Comparison of ENCODE assay signal across 24 cellular contexts in genomic region chr16:51849715-51850114, GRCh38.
DNase-seq lines count a peak whose midpoint lies in the region; ATAC-seq, FAIRE-seq and TF ChIP-seq lines count a peak whose summit lies in the region.
"Had no signal": no experiment of that assay in that cellular context is flagged by ENCODE, and none has a peak within 500 bp of the region (broad histone marks: within the 10 kb centered on the region; RNA-seq: fewer than 3 reads in every experiment).

No MANE protein-coding gene starts in this region.

- DNase-seq in IMR-90 (no peak), RCC 7860 (ENCODE audit: low spot score) (no peak), left kidney (ENCODE audit: low read depth, low spot score) (peak; percentile 64), renal cortical epithelial cell (ENCODE audit: low read depth) (peak; percentile 66), NCI-H2171 (lab: John Stamatoyannopoulos, UW) (no peak), AG20443 (ENCODE audit: low spot score) (no peak)
- no peak for DNase-seq in activated T-cell treated with anti-CD3 and anti-CD28 coated beads, Interleukin-2, amount 50 U/mL, for 72 hours
- DNase-seq: BE2C; CD4-positive, CD25-positive, alpha-beta regulatory T cell; KG1; NCI-H1048; NCI-H1417 treated with DMSO at 0.1 percent for 48 hours; NCI-H1694 treated with DMSO at 0.1 percent for 48 hours; NCI-H2081; NCI-H345; NCI-H510A treated with DMSO at 0.1 percent for 48 hours; NCI-H774; SHP77 treated with DMSO at 0.1 percent for 48 hours had no signal

- no peak overlapping the region for H4K91ac ChIP-seq in IMR-90 (ENCODE audit: insufficient read depth, low read depth, low read length)

- H3K27ac Mint-ChIP-seq in activated T-cell treated with anti-CD3 and anti-CD28 coated beads, Interleukin-2, amount 50 U/mL, for 72 hours: no peak overlapping the region
- H3K27ac Mint-ChIP-seq: CD4-positive, CD25-positive, alpha-beta regulatory T cell had no signal

- H3K4me3 ChIP-seq in IMR-90 (ENCODE audit: insufficient read depth, low read depth, low read length): no peak overlapping the region
- H3K4me3 ChIP-seq: SK-N-MC had no signal

- no peak overlapping the region; the same call in 1 of the 2 replicates for H2BK20ac ChIP-seq in IMR-90 (ENCODE audit: low read depth, low read length)

- peaks cover 6 to 9% of the 10 kb centered on the region in 2 donors for H3K9me3 Mint-ChIP-seq in activated T-cell treated with anti-CD3 and anti-CD28 coated beads, Interleukin-2, amount 50 U/mL, for 72 hours

- no peaks in the 10 kb centered on the region for H3K79me1 ChIP-seq in IMR-90 (ENCODE audit: low read depth in 1 of 2, low read length in 2 of 2)

- no TSS peak for BruUV-seq in IMR-90 (replicated peaks; lab: Mats Ljungman, UMichigan)

- intact Hi-C loops in IMR-90 (cut with micrococcal nuclease): no loop called here

- no peak overlapping the region for H2BK5ac ChIP-seq in IMR-90 (ENCODE audit: low read depth, low read length, poor library complexity, severe bottlenecking)

- H3K9ac ChIP-seq in IMR-90 (ENCODE audit: low read depth, low read length): no peak overlapping the region

- no peak overlapping the region for H3K18ac ChIP-seq in IMR-90 (ENCODE audit: low read depth, low read length)

- H3K9me1 ChIP-seq in IMR-90 (ENCODE audit: insufficient read depth, low read length): peaks cover 4% of the 10 kb centered on the region; the same call in 1 of the 2 replicates

- dilution Hi-C loops in IMR-90 (cut with HindIII; ENCODE audit: low sequenced_read_pairs, unreplicated experiment): no loop called here

- H3K14ac ChIP-seq in IMR-90 (replicated peaks; ENCODE audit: low read depth, low read length): 0 out of 2 replicates have a peak overlapping the region, but pooled peaks have one; percentile 7

- no peaks in the 10 kb centered on the region for H3K36me3 Mint-ChIP-seq in activated T-cell treated with anti-CD3 and anti-CD28 coated beads, Interleukin-2, amount 50 U/mL, for 72 hours (ENCODE audit: insufficient read depth in 2 of 2)
- H3K36me3 Mint-ChIP-seq: CD4-positive, CD25-positive, alpha-beta regulatory T cell had no signal

- no peak for TF ChIP-seq RAD21 in IMR-90 (IDR thresholded peaks at IDR 0.05; ENCODE audit: low read length)

- H2AFZ ChIP-seq in IMR-90 (replicated peaks; ENCODE audit: low read length, poor library complexity): no peak overlapping the region

- H2AK5ac ChIP-seq in IMR-90 (ENCODE audit: low read depth, low read length): no peak overlapping the region

- no peak overlapping the region for H4K5ac ChIP-seq in IMR-90 (ENCODE audit: low read depth, low read length)

- no CpG with 5 or more reads among the region's 1 CpG for WGBS in IMR-90 (ENCODE audit: extremely low coverage in 2 of 2, insufficient read length in 1 of 2), 2 experiments

- H2BK120ac ChIP-seq in IMR-90 (ENCODE audit: low read depth, low read length): no peak overlapping the region

- H4K8ac ChIP-seq in IMR-90 (ENCODE audit: low read depth in 2 of 2, low read length in 2 of 2): no peak overlapping the region

- no peaks in the 10 kb centered on the region for H4K20me1 ChIP-seq in IMR-90 (ENCODE audit: insufficient read depth, low read length)

- TF ChIP-seq POLR2A in IMR-90 (IDR thresholded peaks at IDR 0.05; ENCODE audit: low read depth, low read length): no peak

- H3K4me3 Mint-ChIP-seq in activated T-cell treated with anti-CD3 and anti-CD28 coated beads, Interleukin-2, amount 50 U/mL, for 72 hours: no peak overlapping the region
- H3K4me3 Mint-ChIP-seq: CD4-positive, CD25-positive, alpha-beta regulatory T cell had no signal

- no peaks in the 10 kb centered on the region for H3K4me1 Mint-ChIP-seq in activated T-cell treated with anti-CD3 and anti-CD28 coated beads, Interleukin-2, amount 50 U/mL, for 72 hours (ENCODE audit: low read depth)
- H3K4me1 Mint-ChIP-seq: CD4-positive, CD25-positive, alpha-beta regulatory T cell had no signal

- H3K36me3 ChIP-seq in IMR-90 (ENCODE audit: control insufficient read depth, insufficient read depth, low read length): no peaks in the 10 kb centered on the region
- H3K36me3 ChIP-seq: BE2C had no signal

- FAIRE-seq in RCC 7860 (lab: Jason Lieb, UNC): peak; percentile 79
- FAIRE-seq: D721Med, GM18507, H54 had no signal

- no peaks in the 10 kb centered on the region for H3K27me3 Mint-ChIP-seq in activated T-cell treated with anti-CD3 and anti-CD28 coated beads, Interleukin-2, amount 50 U/mL, for 72 hours (ENCODE audit: low read depth)
- H3K27me3 Mint-ChIP-seq: CD4-positive, CD25-positive, alpha-beta regulatory T cell had no signal

- H3K27ac ChIP-seq in IMR-90 (ENCODE audit: insufficient read depth, low read length): no peak overlapping the region
- H3K27ac ChIP-seq: SK-N-MC had no signal

- TF ChIP-seq CTCF in IMR-90 (conservative IDR thresholded peaks at IDR 0.05; ENCODE audit: low read depth, low read length): no peak

- no peaks in the 10 kb centered on the region; the same call in 1 of the 2 replicates for H3K9me3 ChIP-seq in IMR-90 (ENCODE audit: control insufficient read depth, insufficient read depth, low read length)
- H3K9me3 ChIP-seq: BE2C had no signal

- H3K23ac ChIP-seq in IMR-90 (ENCODE audit: low read depth, low read length): no peak overlapping the region

- no peak overlapping the region for H2AK9ac ChIP-seq in IMR-90 (replicated peaks; ENCODE audit: low read depth, low read length, poor library complexity)

- H3K4ac ChIP-seq in IMR-90 (ENCODE audit: low read depth, low read length): no peak overlapping the region

- H3K4me1 ChIP-seq in IMR-90 (ENCODE audit: control insufficient read depth, insufficient read depth, low read length): no peaks in the 10 kb centered on the region; the same call in 1 of the 2 replicates
- H3K4me1 ChIP-seq: BE2C had no signal

- peak overlapping the region; percentile 55 for H2BK15ac ChIP-seq in IMR-90 (ENCODE audit: low read depth, low read length)

- H3K27me3 ChIP-seq in IMR-90 (ENCODE audit: control insufficient read depth, insufficient read depth, low read length): no peaks in the 10 kb centered on the region
- H3K27me3 ChIP-seq: BE2C had no signal

- CTCF ChIA-PET in IMR-90 (lab: Yijun Ruan, JAX): no interaction called here

- no peak overlapping the region for H3K56ac ChIP-seq in IMR-90 (ENCODE audit: extremely low read depth, insufficient read depth, low read length)

- ATAC-seq in IMR-90 (ENCODE audit: low read depth) (no peak), GM19351 (IDR thresholded peaks at IDR 0.05; ENCODE audit: unreplicated experiment) (no peak)
- no peak for ATAC-seq in activated T-cell treated with anti-CD3 and anti-CD28 coated beads, Interleukin-2, amount 50 U/mL, for 72 hours (replicated peaks in 1 of 2)
- ATAC-seq: Panc1 had no signal

- H3K4me2 ChIP-seq in IMR-90 (ENCODE audit: low read depth, low read length): no peak overlapping the region

- in situ Hi-C loops in IMR-90 (cut with MboI; ENCODE audit: low sequenced_read_pairs): no loop called here

- POLR2A ChIA-PET in IMR-90 (lab: Charles Lee; ENCODE audit: unreplicated experiment): no interaction called here

TF ChIP-seq in IMR-90, 13 proteins besides CTCF, POLR2A, EP300 and RAD21:
- TF ChIP-seq MAFK (IDR thresholded peaks at IDR 0.05; ENCODE audit: low read depth, low read length): no peak
- TF ChIP-seq, protein P1, sequence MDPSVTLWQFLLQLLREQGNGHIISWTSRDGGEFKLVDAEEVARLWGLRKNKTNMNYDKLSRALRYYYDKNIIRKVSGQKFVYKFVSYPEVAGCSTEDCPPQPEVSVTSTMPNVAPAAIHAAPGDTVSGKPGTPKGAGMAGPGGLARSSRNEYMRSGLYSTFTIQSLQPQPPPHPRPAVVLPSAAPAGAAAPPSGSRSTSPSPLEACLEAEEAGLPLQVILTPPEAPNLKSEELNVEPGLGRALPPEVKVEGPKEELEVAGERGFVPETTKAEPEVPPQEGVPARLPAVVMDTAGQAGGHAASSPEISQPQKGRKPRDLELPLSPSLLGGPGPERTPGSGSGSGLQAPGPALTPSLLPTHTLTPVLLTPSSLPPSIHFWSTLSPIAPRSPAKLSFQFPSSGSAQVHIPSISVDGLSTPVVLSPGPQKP (IDR thresholded peaks at IDR 0.05; ENCODE audit: borderline replicate concordance, low read depth, low read length): no peak
- TF ChIP-seq BHLHE40 (IDR thresholded peaks at IDR 0.05; ENCODE audit: low read depth, low read length): no peak
- TF ChIP-seq USF2 (IDR thresholded peaks at IDR 0.05; ENCODE audit: low read depth, low read length): no peak
- no peak for TF ChIP-seq SMC3 (IDR thresholded peaks at IDR 0.05; ENCODE audit: low read depth, low read length)
- TF ChIP-seq RFX5 (IDR thresholded peaks at IDR 0.05; ENCODE audit: low read depth, low read length): no peak
- no peak for TF ChIP-seq MAZ (IDR thresholded peaks at IDR 0.05; ENCODE audit: borderline replicate concordance, low read depth, low read length)

Comparison
In these comparisons a context has a peak if more than half of its experiments do, and no peak if none do; other contexts are left out.
1. DNase-seq: peak in left kidney (single experiment) and renal cortical epithelial cell (single experiment); none in IMR-90 (single experiment), RCC 7860 (single experiment), NCI-H2171 (single experiment), activated T-cell treated with anti-CD3 and anti-CD28 coated beads, Interleukin-2, amount 50 U/mL, for 72 hours (0 of 2) and AG20443 (single experiment).